Comparison of ENCODE assay signal across 12 cellular contexts in the genomic region with DNA sequence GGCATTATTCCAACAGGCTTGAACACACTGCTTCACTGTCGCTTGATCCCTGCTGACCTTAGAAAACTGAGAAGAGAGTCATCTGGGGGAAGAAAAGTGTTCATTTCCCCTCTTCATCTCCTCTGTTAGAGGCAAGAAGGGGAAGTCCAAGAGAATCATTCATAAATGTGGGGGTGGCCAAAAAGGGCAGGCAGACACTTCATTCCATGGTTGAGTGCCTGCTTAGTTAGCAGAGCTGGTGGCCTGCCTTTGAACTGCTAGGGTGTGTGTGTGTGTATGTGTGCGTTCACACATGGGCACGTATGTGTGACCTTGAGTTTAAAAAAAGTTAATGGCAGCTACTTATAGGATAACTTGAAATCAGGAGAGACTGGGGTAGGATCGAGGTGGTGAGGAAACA. TPM values are rescaled to one million over a fixed set of nuclear protein-coding genes. Genes with fewer than 3 reads are reported as not detected.
A peak's percentile ranks its signal among the peaks of the same experiment; 100 is the strongest.
DNase-seq lines count a peak whose midpoint lies in the region; ATAC-seq and TF ChIP-seq lines count a peak whose summit lies in the region.
"Had no signal": no experiment of that assay in that cellular context is flagged by ENCODE, and none has a peak within 500 bp of the region (broad histone marks: within the 10 kb centered on the region; RNA-seq: fewer than 3 reads in every experiment).

No MANE protein-coding gene starts in this region.

- H3K4me1 ChIP-seq in endodermal cell (ENCODE audit: control insufficient read depth, insufficient read depth, low read length) (no peaks in the 10 kb centered on the region), PC-3 (ENCODE audit: insufficient read depth, low read length) (peaks cover 12% of the 10 kb centered on the region)
- H3K4me1 ChIP-seq: SJSA1, testis had no signal

- no peaks in the 10 kb centered on the region for H3F3A ChIP-seq in PC-3 (ENCODE audit: low read length, unreplicated experiment)

- H3K27me3 Mint-ChIP-seq in endodermal cell (ENCODE audit: insufficient read depth): no peaks in the 10 kb centered on the region

- WGBS in endodermal cell (ENCODE audit: insufficient coverage in 1 of 2, insufficient read length in 1 of 2), 2 experiments: 95 to 100% methylated on average over 3 to 4 of the region's 4 CpGs

- H3K27ac ChIP-seq in endodermal cell (ENCODE audit: low read depth, low read length) (no peak overlapping the region), PC-3 (ENCODE audit: low read length) (no peak overlapping the region)
- H3K27ac ChIP-seq: SJSA1, testis had no signal

- peak; percentile 100 for ATAC-seq in GM18498 (IDR thresholded peaks at IDR 0.05; ENCODE audit: unreplicated experiment)
- ATAC-seq in HG03139 (IDR thresholded peaks at IDR 0.05; ENCODE audit: unreplicated experiment): peak; percentile 99
- ATAC-seq in esophagus mucosa: peak; percentile 18
- no peak for ATAC-seq in PC-3

- POLR2A ChIA-PET in PC-3 (lab: Charles Lee; ENCODE audit: unreplicated experiment): no interaction called here

- peak; percentile 70 for DNase-seq in GM20000 (ENCODE audit: low spot score)
- no peak for DNase-seq in islet precursor cell
- no peak for DNase-seq in endodermal cell
- no peak for DNase-seq in effector CD4-positive, alpha-beta T cell
- no peak for DNase-seq in PC-3
- DNase-seq: activated naive CD8-positive, alpha-beta T cell treated with anti-CD3 and anti-CD28 coated beads, Interleukin-2, amount 10 ng/mL, durations not matched to agents 7 days and 5 days; testis had no signal

- H3K9me2 ChIP-seq in PC-3 (replicated peaks; ENCODE audit: low read length): no peaks in the 10 kb centered on the region

- H3K36me3 ChIP-seq in endodermal cell (ENCODE audit: control insufficient read depth, insufficient read depth, low read length) (no peaks in the 10 kb centered on the region), PC-3 (ENCODE audit: low read depth, low read length) (no peaks in the 10 kb centered on the region)
- H3K36me3 ChIP-seq: SJSA1 had no signal

- H3K79me2 ChIP-seq in PC-3 (ENCODE audit: low read length): no peaks in the 10 kb centered on the region

- H3K27ac Mint-ChIP-seq in endodermal cell: no peak overlapping the region
- H3K27ac Mint-ChIP-seq: activated naive CD8-positive, alpha-beta T cell treated with anti-CD3 and anti-CD28 coated beads, Interleukin-2, amount 10 ng/mL, durations not matched to agents 7 days and 5 days had no signal

- H2AFZ ChIP-seq in PC-3 (ENCODE audit: low read length): no peak overlapping the region

- H3K9me3 Mint-ChIP-seq in endodermal cell: no peaks in the 10 kb centered on the region
- H3K9me3 Mint-ChIP-seq: activated naive CD8-positive, alpha-beta T cell treated with anti-CD3 and anti-CD28 coated beads, Interleukin-2, amount 10 ng/mL, durations not matched to agents 7 days and 5 days had no signal

- no peaks in the 10 kb centered on the region for H3K4me1 Mint-ChIP-seq in endodermal cell
- H3K4me1 Mint-ChIP-seq: activated naive CD8-positive, alpha-beta T cell treated with anti-CD3 and anti-CD28 coated beads, Interleukin-2, amount 10 ng/mL, durations not matched to agents 7 days and 5 days had no signal

- no peaks in the 10 kb centered on the region for H4K20me1 ChIP-seq in PC-3 (ENCODE audit: low read length)

- intact Hi-C loops in PC-3 (cut with micrococcal nuclease): no loop called here

- H3K9me3 ChIP-seq in endodermal cell (ENCODE audit: control insufficient read depth, low read length): no peaks in the 10 kb centered on the region
- no peaks in the 10 kb centered on the region for H3K9me3 ChIP-seq in PC-3 (ENCODE audit: low read length)
- H3K9me3 ChIP-seq: SJSA1, testis had no signal

- no peak overlapping the region for H3K4me3 Mint-ChIP-seq in endodermal cell
- H3K4me3 Mint-ChIP-seq: activated naive CD8-positive, alpha-beta T cell treated with anti-CD3 and anti-CD28 coated beads, Interleukin-2, amount 10 ng/mL, durations not matched to agents 7 days and 5 days had no signal

- TF ChIP-seq CTCF in GM20000 (IDR thresholded peaks at IDR 0.05; ENCODE audit: extremely low read depth, missing control alignments) (no peak), endodermal cell (conservative IDR thresholded peaks at IDR 0.05) (no peak), PC-3 (conservative IDR thresholded peaks at IDR 0.05; ENCODE audit: low read depth, low read length) (no peak)

- no peak overlapping the region for H3K4me2 ChIP-seq in PC-3 (ENCODE audit: low read length)

- H3K4me3 ChIP-seq in endodermal cell (ENCODE audit: low read length) (no peak overlapping the region), PC-3 (ENCODE audit: low read length) (no peak overlapping the region)
- H3K4me3 ChIP-seq: SJSA1, testis had no signal

- H3K27me3 ChIP-seq in endodermal cell (ENCODE audit: control insufficient read depth, insufficient read depth, low read length, poor library complexity, severe bottlenecking) (no peaks in the 10 kb centered on the region), PC-3 (ENCODE audit: low read length) (no peaks in the 10 kb centered on the region)
- H3K27me3 ChIP-seq: SJSA1, testis had no signal

- H3K9ac ChIP-seq in endodermal cell (ENCODE audit: extremely low read depth, low read length, poor library complexity, severe bottlenecking): no peak overlapping the region
- no peak overlapping the region for H3K9ac ChIP-seq in PC-3 (ENCODE audit: low read length)

- H3K36me3 Mint-ChIP-seq in endodermal cell (ENCODE audit: low read depth): no peaks in the 10 kb centered on the region
- H3K36me3 Mint-ChIP-seq: activated naive CD8-positive, alpha-beta T cell treated with anti-CD3 and anti-CD28 coated beads, Interleukin-2, amount 10 ng/mL, durations not matched to agents 7 days and 5 days had no signal

- no TSS peak for BruUV-seq in PC-3 (replicated peaks; lab: Mats Ljungman, UMichigan)

- CTCF ChIA-PET in PC-3 (lab: Charles Lee): no interaction called here

RNA-seq across cellular contexts. Expression of a gene that starts 39.4 kb away (rescaled TPM):
- total RNA-seq in esophagus mucosa: not detected
- not detected for total RNA-seq in endodermal cell
- not detected for polyA plus RNA-seq in endodermal cell (2013, experiment 1 of 2)
- not detected for polyA plus RNA-seq in endodermal cell (2013, experiment 2 of 2)
- total RNA-seq in PC-3 (2014; rRNA removed): 0.04 and 0.12 TPM in 2 replicates
- total RNA-seq: activated naive CD8-positive, alpha-beta T cell treated with anti-CD3 and anti-CD28 coated beads, Interleukin-2, amount 10 ng/mL, durations not matched to agents 7 days and 5 days; glomerular endothelial cell; SJSA1 had no signal

RNA-seq across cellular contexts. Expression of a gene that starts 53.3 kb away (rescaled TPM):
- 8.0 TPM for total RNA-seq in esophagus mucosa
- 1 to 10 TPM in 1 of 2 donors, under 1 TPM in 1; 0.24 to 3.7 TPM for total RNA-seq in endodermal cell
- 6.4 TPM for polyA plus RNA-seq in endodermal cell (2013, experiment 1 of 2)
- 4.8 TPM for polyA plus RNA-seq in endodermal cell (2013, experiment 2 of 2)
- 9.4 and 18.3 TPM in 2 replicates for total RNA-seq in PC-3 (2014; rRNA removed)
- total RNA-seq: activated naive CD8-positive, alpha-beta T cell treated with anti-CD3 and anti-CD28 coated beads, Interleukin-2, amount 10 ng/mL, durations not matched to agents 7 days and 5 days had no signal
